In genomic region chrX:119206203-119206602, GRCh38 we compare ENCODE assay signal across 1 cellular context.
TF ChIP-seq lines count a peak whose summit lies in the region.

No MANE protein-coding gene starts in this region.

TF ChIP-seq in K562, 482 proteins besides CTCF, POLR2A, EP300 and RAD21 (continued from another document and continues in another):
- TF ChIP-seq RNF219 (CRISPR knock-in tag; IDR thresholded peaks at IDR 0.05) (no peak), ADNP (tag; IDR thresholded peaks at IDR 0.05) (no peak), CBFA2T2 (conservative IDR thresholded peaks at IDR 0.05) (no peak), SRSF9 (IDR thresholded peaks at IDR 0.05; ENCODE audit: borderline replicate concordance, low read depth, low read length) (no peak), HCFC1 (IDR thresholded peaks at IDR 0.05; ENCODE audit: low read depth, low read length) (no peak), SUPT5H (IDR thresholded peaks at IDR 0.05) (no peak), ZNF224 (CRISPR knock-in tag; IDR thresholded peaks at IDR 0.05) (no peak), ZNF561 (CRISPR knock-in tag; conservative IDR thresholded peaks at IDR 0.05) (no peak), AFF1 (IDR thresholded peaks at IDR 0.05; ENCODE audit: low read depth in 1 of 2, partially characterized antibody in 2 of 2) (peak in 1 of 2 experiments; percentile 55), KDM5B (IDR thresholded peaks at IDR 0.05; ENCODE audit: insufficient replicate concordance, low read depth, low read length) (no peak), CXXC5 (CRISPR knock-in tag; IDR thresholded peaks at IDR 0.05) (peak; percentile 42), ZNF311 (CRISPR knock-in tag; IDR thresholded peaks at IDR 0.05) (no peak), MLX (CRISPR knock-in tag; conservative IDR thresholded peaks at IDR 0.05) (no peak), ZNF263 (CRISPR knock-in tag; IDR thresholded peaks at IDR 0.05; ENCODE audit: borderline replicate concordance) (no peak), MED1 (CRISPR knock-in tag; IDR thresholded peaks at IDR 0.05; ENCODE audit: borderline replicate concordance) (no peak), RNF2 (IDR thresholded peaks at IDR 0.05) (peak; percentile 57; the same call in 1 of the 2 replicates), MYNN (IDR thresholded peaks at IDR 0.05) (no peak), MYNN (CRISPR knock-in tag; IDR thresholded peaks at IDR 0.05) (no peak), NONO (IDR thresholded peaks at IDR 0.05; ENCODE audit: low read depth in 2 of 2, low read length in 1 of 2) (no peak), ZNF407 (IDR thresholded peaks at IDR 0.05; ENCODE audit: low read depth) (no peak), POLR3G (IDR thresholded peaks at IDR 0.05; ENCODE audit: extremely low read depth, insufficient read length, insufficient replicate concordance) (no peak), NELFE (IDR thresholded peaks at IDR 0.05; ENCODE audit: insufficient read depth, insufficient read length) (no peak), ZNF766 (CRISPR knock-in tag; conservative IDR thresholded peaks at IDR 0.05) (0 out of 2 replicates have a peak, but pooled peaks have one; percentile 32)
- TF ChIP-seq, protein P1, sequence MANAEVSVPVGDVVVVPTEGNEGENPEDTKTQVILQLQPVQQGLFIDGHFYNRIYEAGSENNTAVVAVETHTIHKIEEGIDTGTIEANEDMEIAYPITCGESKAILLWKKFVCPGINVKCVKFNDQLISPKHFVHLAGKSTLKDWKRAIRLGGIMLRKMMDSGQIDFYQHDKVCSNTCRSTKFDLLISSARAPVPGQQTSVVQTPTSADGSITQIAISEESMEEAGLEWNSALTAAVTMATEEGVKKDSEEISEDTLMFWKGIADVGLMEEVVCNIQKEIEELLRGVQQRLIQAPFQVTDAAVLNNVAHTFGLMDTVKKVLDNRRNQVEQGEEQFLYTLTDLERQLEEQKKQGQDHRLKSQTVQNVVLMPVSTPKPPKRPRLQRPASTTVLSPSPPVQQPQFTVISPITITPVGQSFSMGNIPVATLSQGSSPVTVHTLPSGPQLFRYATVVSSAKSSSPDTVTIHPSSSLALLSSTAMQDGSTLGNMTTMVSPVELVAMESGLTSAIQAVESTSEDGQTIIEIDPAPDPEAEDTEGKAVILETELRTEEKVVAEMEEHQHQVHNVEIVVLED (CRISPR knock-in tag; IDR thresholded peaks at IDR 0.05): no peak
- TF ChIP-seq, protein P2, sequence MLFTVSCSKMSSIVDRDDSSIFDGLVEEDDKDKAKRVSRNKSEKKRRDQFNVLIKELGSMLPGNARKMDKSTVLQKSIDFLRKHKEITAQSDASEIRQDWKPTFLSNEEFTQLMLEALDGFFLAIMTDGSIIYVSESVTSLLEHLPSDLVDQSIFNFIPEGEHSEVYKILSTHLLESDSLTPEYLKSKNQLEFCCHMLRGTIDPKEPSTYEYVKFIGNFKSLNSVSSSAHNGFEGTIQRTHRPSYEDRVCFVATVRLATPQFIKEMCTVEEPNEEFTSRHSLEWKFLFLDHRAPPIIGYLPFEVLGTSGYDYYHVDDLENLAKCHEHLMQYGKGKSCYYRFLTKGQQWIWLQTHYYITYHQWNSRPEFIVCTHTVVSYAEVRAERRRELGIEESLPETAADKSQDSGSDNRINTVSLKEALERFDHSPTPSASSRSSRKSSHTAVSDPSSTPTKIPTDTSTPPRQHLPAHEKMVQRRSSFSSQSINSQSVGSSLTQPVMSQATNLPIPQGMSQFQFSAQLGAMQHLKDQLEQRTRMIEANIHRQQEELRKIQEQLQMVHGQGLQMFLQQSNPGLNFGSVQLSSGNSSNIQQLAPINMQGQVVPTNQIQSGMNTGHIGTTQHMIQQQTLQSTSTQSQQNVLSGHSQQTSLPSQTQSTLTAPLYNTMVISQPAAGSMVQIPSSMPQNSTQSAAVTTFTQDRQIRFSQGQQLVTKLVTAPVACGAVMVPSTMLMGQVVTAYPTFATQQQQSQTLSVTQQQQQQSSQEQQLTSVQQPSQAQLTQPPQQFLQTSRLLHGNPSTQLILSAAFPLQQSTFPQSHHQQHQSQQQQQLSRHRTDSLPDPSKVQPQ (CRISPR knock-in tag; IDR thresholded peaks at IDR 0.05; ENCODE audit: borderline replicate concordance): no peak
- TF ChIP-seq, protein P3, sequence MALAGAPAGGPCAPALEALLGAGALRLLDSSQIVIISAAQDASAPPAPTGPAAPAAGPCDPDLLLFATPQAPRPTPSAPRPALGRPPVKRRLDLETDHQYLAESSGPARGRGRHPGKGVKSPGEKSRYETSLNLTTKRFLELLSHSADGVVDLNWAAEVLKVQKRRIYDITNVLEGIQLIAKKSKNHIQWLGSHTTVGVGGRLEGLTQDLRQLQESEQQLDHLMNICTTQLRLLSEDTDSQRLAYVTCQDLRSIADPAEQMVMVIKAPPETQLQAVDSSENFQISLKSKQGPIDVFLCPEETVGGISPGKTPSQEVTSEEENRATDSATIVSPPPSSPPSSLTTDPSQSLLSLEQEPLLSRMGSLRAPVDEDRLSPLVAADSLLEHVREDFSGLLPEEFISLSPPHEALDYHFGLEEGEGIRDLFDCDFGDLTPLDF (CRISPR knock-in tag; IDR thresholded peaks at IDR 0.05): no peak
- TF ChIP-seq, protein P4, sequence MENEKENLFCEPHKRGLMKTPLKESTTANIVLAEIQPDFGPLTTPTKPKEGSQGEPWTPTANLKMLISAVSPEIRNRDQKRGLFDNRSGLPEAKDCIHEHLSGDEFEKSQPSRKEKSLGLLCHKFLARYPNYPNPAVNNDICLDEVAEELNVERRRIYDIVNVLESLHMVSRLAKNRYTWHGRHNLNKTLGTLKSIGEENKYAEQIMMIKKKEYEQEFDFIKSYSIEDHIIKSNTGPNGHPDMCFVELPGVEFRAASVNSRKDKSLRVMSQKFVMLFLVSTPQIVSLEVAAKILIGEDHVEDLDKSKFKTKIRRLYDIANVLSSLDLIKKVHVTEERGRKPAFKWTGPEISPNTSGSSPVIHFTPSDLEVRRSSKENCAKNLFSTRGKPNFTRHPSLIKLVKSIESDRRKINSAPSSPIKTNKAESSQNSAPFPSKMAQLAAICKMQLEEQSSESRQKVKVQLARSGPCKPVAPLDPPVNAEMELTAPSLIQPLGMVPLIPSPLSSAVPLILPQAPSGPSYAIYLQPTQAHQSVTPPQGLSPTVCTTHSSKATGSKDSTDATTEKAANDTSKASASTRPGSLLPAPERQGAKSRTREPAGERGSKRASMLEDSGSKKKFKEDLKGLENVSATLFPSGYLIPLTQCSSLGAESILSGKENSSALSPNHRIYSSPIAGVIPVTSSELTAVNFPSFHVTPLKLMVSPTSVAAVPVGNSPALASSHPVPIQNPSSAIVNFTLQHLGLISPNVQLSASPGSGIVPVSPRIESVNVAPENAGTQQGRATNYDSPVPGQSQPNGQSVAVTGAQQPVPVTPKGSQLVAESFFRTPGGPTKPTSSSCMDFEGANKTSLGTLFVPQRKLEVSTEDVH (IDR thresholded peaks at IDR 0.05; ENCODE audit: low read depth, partially characterized antibody): no peak
- TF ChIP-seq, protein P5, sequence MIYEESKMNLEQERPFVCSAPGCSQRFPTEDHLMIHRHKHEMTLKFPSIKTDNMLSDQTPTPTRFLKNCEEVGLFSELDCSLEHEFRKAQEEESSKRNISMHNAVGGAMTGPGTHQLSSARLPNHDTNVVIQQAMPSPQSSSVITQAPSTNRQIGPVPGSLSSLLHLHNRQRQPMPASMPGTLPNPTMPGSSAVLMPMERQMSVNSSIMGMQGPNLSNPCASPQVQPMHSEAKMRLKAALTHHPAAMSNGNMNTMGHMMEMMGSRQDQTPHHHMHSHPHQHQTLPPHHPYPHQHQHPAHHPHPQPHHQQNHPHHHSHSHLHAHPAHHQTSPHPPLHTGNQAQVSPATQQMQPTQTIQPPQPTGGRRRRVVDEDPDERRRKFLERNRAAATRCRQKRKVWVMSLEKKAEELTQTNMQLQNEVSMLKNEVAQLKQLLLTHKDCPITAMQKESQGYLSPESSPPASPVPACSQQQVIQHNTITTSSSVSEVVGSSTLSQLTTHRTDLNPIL (CRISPR knock-in tag; IDR thresholded peaks at IDR 0.05): no peak
